Comparison of ENCODE assay signal across 2 cellular contexts in genomic region chr3:157128771-157129671, GRCh38.
TF ChIP-seq lines count a peak whose summit lies in the region.

No MANE protein-coding gene starts in this region.

TF ChIP-seq in K562, 482 proteins besides CTCF, POLR2A, EP300 and RAD21 (continued from another document and continues in another):
- TF ChIP-seq TRIM25 (IDR thresholded peaks at IDR 0.05; ENCODE audit: borderline replicate concordance) (no peak), ZNF785 (CRISPR knock-in tag; IDR thresholded peaks at IDR 0.05) (no peak), FOSL1 (tag; conservative IDR thresholded peaks at IDR 0.05) (no peak), ZFP30 (CRISPR knock-in tag; IDR thresholded peaks at IDR 0.05; ENCODE audit: borderline replicate concordance) (no peak), PKNOX1 (IDR thresholded peaks at IDR 0.05) (peak; percentile 54; the same call in 1 of the 2 replicates), MTF1 (CRISPR knock-in tag; IDR thresholded peaks at IDR 0.05; ENCODE audit: borderline replicate concordance) (no peak), NR4A1 (CRISPR knock-in tag; IDR thresholded peaks at IDR 0.05) (no peak), NR4A1 (tag; IDR thresholded peaks at IDR 0.05) (0 out of 2 replicates have a peak, but pooled peaks have one; percentile 14), KAT7 (CRISPR knock-in tag; IDR thresholded peaks at IDR 0.05; ENCODE audit: borderline replicate concordance) (no peak), ZNF239 (CRISPR knock-in tag; IDR thresholded peaks at IDR 0.05) (no peak), SIX5 (IDR thresholded peaks at IDR 0.05; ENCODE audit: borderline replicate concordance in 1 of 2, insufficient read depth in 1 of 2, low read depth in 1 of 2, low read length in 2 of 2) (no peak), E2F8 (IDR thresholded peaks at IDR 0.05; ENCODE audit: low read depth, partially characterized antibody) (no peak), ZBTB34 (CRISPR knock-in tag; IDR thresholded peaks at IDR 0.05) (no peak), SNIP1 (IDR thresholded peaks at IDR 0.05; ENCODE audit: low read depth) (no peak), ZNF436 (CRISPR knock-in tag; IDR thresholded peaks at IDR 0.05) (no peak), TOE1 (IDR thresholded peaks at IDR 0.05; ENCODE audit: borderline replicate concordance) (0 out of 2 replicates have a peak, but pooled peaks have one; percentile 8), TOE1 (CRISPR knock-in tag; IDR thresholded peaks at IDR 0.05; ENCODE audit: borderline replicate concordance, low read depth) (no peak), SREBF2 (CRISPR knock-in tag; IDR thresholded peaks at IDR 0.05) (peak; percentile 2; the same call in 1 of the 2 replicates), HDAC3 (IDR thresholded peaks at IDR 0.05; ENCODE audit: borderline replicate concordance, partially characterized antibody) (no peak)
- TF ChIP-seq, protein P1, sequence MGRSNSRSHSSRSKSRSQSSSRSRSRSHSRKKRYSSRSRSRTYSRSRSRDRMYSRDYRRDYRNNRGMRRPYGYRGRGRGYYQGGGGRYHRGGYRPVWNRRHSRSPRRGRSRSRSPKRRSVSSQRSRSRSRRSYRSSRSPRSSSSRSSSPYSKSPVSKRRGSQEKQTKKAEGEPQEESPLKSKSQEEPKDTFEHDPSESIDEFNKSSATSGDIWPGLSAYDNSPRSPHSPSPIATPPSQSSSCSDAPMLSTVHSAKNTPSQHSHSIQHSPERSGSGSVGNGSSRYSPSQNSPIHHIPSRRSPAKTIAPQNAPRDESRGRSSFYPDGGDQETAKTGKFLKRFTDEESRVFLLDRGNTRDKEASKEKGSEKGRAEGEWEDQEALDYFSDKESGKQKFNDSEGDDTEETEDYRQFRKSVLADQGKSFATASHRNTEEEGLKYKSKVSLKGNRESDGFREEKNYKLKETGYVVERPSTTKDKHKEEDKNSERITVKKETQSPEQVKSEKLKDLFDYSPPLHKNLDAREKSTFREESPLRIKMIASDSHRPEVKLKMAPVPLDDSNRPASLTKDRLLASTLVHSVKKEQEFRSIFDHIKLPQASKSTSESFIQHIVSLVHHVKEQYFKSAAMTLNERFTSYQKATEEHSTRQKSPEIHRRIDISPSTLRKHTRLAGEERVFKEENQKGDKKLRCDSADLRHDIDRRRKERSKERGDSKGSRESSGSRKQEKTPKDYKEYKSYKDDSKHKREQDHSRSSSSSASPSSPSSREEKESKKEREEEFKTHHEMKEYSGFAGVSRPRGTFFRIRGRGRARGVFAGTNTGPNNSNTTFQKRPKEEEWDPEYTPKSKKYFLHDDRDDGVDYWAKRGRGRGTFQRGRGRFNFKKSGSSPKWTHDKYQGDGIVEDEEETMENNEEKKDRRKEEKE (IDR thresholded peaks at IDR 0.05; ENCODE audit: borderline replicate concordance in 1 of 2, control insufficient read depth in 1 of 2, low read depth in 2 of 2, low read length in 1 of 2) = no peak

TF ChIP-seq in liver, 16 proteins besides CTCF, POLR2A, EP300 and RAD21 (continued from another document):
- no peak for TF ChIP-seq REST (IDR thresholded peaks at IDR 0.05)
- no peak for TF ChIP-seq EGR1 (IDR thresholded peaks at IDR 0.05; ENCODE audit: low read depth in 2 of 2)
- no peak for TF ChIP-seq ATF3 (IDR thresholded peaks at IDR 0.05)
- no peak for TF ChIP-seq HNF4G (IDR thresholded peaks at IDR 0.05)
- no peak for TF ChIP-seq RXRA (IDR thresholded peaks at IDR 0.05)
- no peak for TF ChIP-seq ZBTB33 (IDR thresholded peaks at IDR 0.05)
- TF ChIP-seq YY1 (IDR thresholded peaks at IDR 0.05) = no peak
- no peak for TF ChIP-seq NR2F2 (IDR thresholded peaks at IDR 0.05)
- TF ChIP-seq FOXA1 (IDR thresholded peaks at IDR 0.05) = no peak
